33 cellular contexts compared by ENCODE assay signal in genomic region chr1:87586501-87586900, GRCh38.
DNase-seq lines count a peak whose midpoint lies in the region; ATAC-seq and TF ChIP-seq lines count a peak whose summit lies in the region.
"Had no signal": no experiment of that assay in that cellular context is flagged by ENCODE, and none has a peak within 500 bp of the region (broad histone marks: within the 10 kb centered on the region; RNA-seq: fewer than 3 reads in every experiment).

No MANE protein-coding gene starts in this region.

- no peaks in the 10 kb centered on the region for H4K20me1 ChIP-seq in MM.1S (ENCODE audit: insufficient read depth, low read length)
- H4K20me1 ChIP-seq: BLaER1; BLaER1 treated with 17β-estradiol and CSF1 and Interleukin-3, amounts not matched to agents 10 nM and 100 nM had no signal

- BruUV-seq in A673 (replicated peaks; lab: Mats Ljungman, UMichigan), result no TSS peak

- H3K9me3 ChIP-seq in A673 (ENCODE audit: low read depth, low read length, poor library complexity, severe bottlenecking) (no peaks in the 10 kb centered on the region), MM.1S (replicated peaks; ENCODE audit: insufficient read depth, low read length) (no peaks in the 10 kb centered on the region)
- H3K9me3 ChIP-seq: A549; BE2C; BLaER1; BLaER1 treated with 17β-estradiol and CSF1 and Interleukin-3, amounts not matched to agents 10 nM and 100 nM; Caco-2 had no signal

- H3K79me2 ChIP-seq in MM.1S (ENCODE audit: low read length), result no peaks in the 10 kb centered on the region

- H3K36me3 ChIP-seq in A673 (ENCODE audit: insufficient read depth, low read length, poor library complexity, severe bottlenecking) (no peaks in the 10 kb centered on the region), MM.1S (replicated peaks; ENCODE audit: insufficient read depth, low read length) (no peaks in the 10 kb centered on the region)
- H3K36me3 ChIP-seq: BE2C; BLaER1; BLaER1 treated with 17β-estradiol and CSF1 and Interleukin-3, amounts not matched to agents 10 nM and 100 nM had no signal

- no peak for TF ChIP-seq CTCF in A673 (conservative IDR thresholded peaks at IDR 0.05; ENCODE audit: low read depth, low read length)
- no peak for TF ChIP-seq CTCF in MM.1S (IDR thresholded peaks at IDR 0.05; ENCODE audit: low read length)

- no peak overlapping the region; the same call in 1 of the 2 replicates for H3K4me2 ChIP-seq in MM.1S (ENCODE audit: low read depth, low read length)
- H3K4me2 ChIP-seq: A549, BLaER1 had no signal

- DNase-seq in NOMO-1 treated with DMSO at 0.1 percent for 48 hours (lab: John Stamatoyannopoulos, UW; ENCODE audit: unreplicated experiment) (peak; percentile 2), NOMO-1 treated with dmso at 0.1 percent for 144 hours (lab: John Stamatoyannopoulos, UW; ENCODE audit: unreplicated experiment) (no peak), A673 (ENCODE audit: low spot score) (peak; percentile 95), MM.1S (no peak), pons (ENCODE audit: low spot score) (no peak)
- DNase-seq in natural killer cell treated with Interleukin-12 subunit alpha and Interleukin-12 subunit beta and Interleukin-15 and Interleukin-18, amount 100 ng/mL, for 72 hours (ENCODE audit: low spot score), result no peak
- DNase-seq: 8988T; ACHN; AML-193; BE2C; C1 segment of cervical spinal cord; Caco-2; Calu3; CD4-positive, alpha-beta memory T cell; CD4-positive, alpha-beta T cell; CD4-positive, CD25-positive, alpha-beta regulatory T cell; CD8-positive, alpha-beta memory T cell; CD8-positive, alpha-beta T cell; COR-L47; DMS 273 treated with DMSO at 0.1 percent for 48 hours; DMS153; DMS53; DMS79; DMS79 treated with DMSO at 0.1 percent for 48 hours; DND-41; EL had no signal

- H3K4me1 ChIP-seq in A673 (ENCODE audit: insufficient read depth, low read length, poor library complexity, severe bottlenecking) (peaks cover 46% of the 10 kb centered on the region), MM.1S (ENCODE audit: low read length) (peaks cover 53% of the 10 kb centered on the region)
- H3K4me1 ChIP-seq: A549, BE2C, BLaER1 had no signal

- no peak overlapping the region for H3K9ac ChIP-seq in MM.1S (ENCODE audit: low read length)
- H3K9ac ChIP-seq: BLaER1; BLaER1 treated with 17β-estradiol and CSF1 and Interleukin-3, amounts not matched to agents 10 nM and 100 nM had no signal

- no peaks in the 10 kb centered on the region for H3K9me2 ChIP-seq in MM.1S (replicated peaks; ENCODE audit: insufficient read depth, low read length)

- no peak overlapping the region for H3K27ac Mint-ChIP-seq in natural killer cell treated with Interleukin-12 subunit alpha and Interleukin-12 subunit beta and Interleukin-15 and Interleukin-18, amount 100 ng/mL, for 72 hours
- H3K27ac Mint-ChIP-seq: B cell; CD14-positive monocyte; CD4-positive, alpha-beta memory T cell; CD4-positive, alpha-beta T cell; CD4-positive, CD25-positive, alpha-beta regulatory T cell; CD8-positive, alpha-beta memory T cell; CD8-positive, alpha-beta T cell had no signal

- H3K27me3 Mint-ChIP-seq in natural killer cell treated with Interleukin-12 subunit alpha and Interleukin-12 subunit beta and Interleukin-15 and Interleukin-18, amount 100 ng/mL, for 72 hours, result peaks cover 4 to 16% of the 10 kb centered on the region in 2 donors
- H3K27me3 Mint-ChIP-seq: B cell; CD4-positive, CD25-positive, alpha-beta regulatory T cell had no signal

- H3K4me1 Mint-ChIP-seq in natural killer cell treated with Interleukin-12 subunit alpha and Interleukin-12 subunit beta and Interleukin-15 and Interleukin-18, amount 100 ng/mL, for 72 hours (ENCODE audit: low read depth in 2 of 2), result peaks cover 0 to 3% of the 10 kb centered on the region in 2 donors
- H3K4me1 Mint-ChIP-seq: CD4-positive, alpha-beta memory T cell; CD8-positive, alpha-beta memory T cell had no signal

- no peak overlapping the region for H2AFZ ChIP-seq in MM.1S (ENCODE audit: low read length)

- no peak for ATAC-seq in natural killer cell treated with Interleukin-12 subunit alpha and Interleukin-12 subunit beta and Interleukin-15 and Interleukin-18, amount 100 ng/mL, for 72 hours
- ATAC-seq: A549; CD8-positive, alpha-beta T cell had no signal

- no peaks in the 10 kb centered on the region for H3K36me3 Mint-ChIP-seq in natural killer cell treated with Interleukin-12 subunit alpha and Interleukin-12 subunit beta and Interleukin-15 and Interleukin-18, amount 100 ng/mL, for 72 hours
- H3K36me3 Mint-ChIP-seq: CD14-positive monocyte; CD4-positive, alpha-beta memory T cell; CD4-positive, CD25-positive, alpha-beta regulatory T cell; CD8-positive, alpha-beta memory T cell; CD8-positive, alpha-beta T cell had no signal

- H3K27me3 ChIP-seq in A673 (replicated peaks; ENCODE audit: insufficient read depth, low read depth, low read length, poor library complexity) (no peaks in the 10 kb centered on the region), MM.1S (replicated peaks; ENCODE audit: insufficient read depth, low read length) (no peaks in the 10 kb centered on the region)
- H3K27me3 ChIP-seq: BE2C; BLaER1; BLaER1 treated with 17β-estradiol and CSF1 and Interleukin-3, amounts not matched to agents 10 nM and 100 nM had no signal

- H3F3A ChIP-seq in MM.1S (ENCODE audit: insufficient read depth, low read length), result peaks cover 24% of the 10 kb centered on the region

- no peaks in the 10 kb centered on the region for H3K9me3 Mint-ChIP-seq in natural killer cell treated with Interleukin-12 subunit alpha and Interleukin-12 subunit beta and Interleukin-15 and Interleukin-18, amount 100 ng/mL, for 72 hours
- H3K9me3 Mint-ChIP-seq: CD4-positive, alpha-beta T cell; CD8-positive, alpha-beta T cell had no signal

- no peak overlapping the region for H3K4me3 Mint-ChIP-seq in natural killer cell treated with Interleukin-12 subunit alpha and Interleukin-12 subunit beta and Interleukin-15 and Interleukin-18, amount 100 ng/mL, for 72 hours
- H3K4me3 Mint-ChIP-seq: B cell; CD14-positive monocyte; CD4-positive, alpha-beta memory T cell; CD4-positive, alpha-beta T cell; CD4-positive, CD25-positive, alpha-beta regulatory T cell; CD8-positive, alpha-beta memory T cell; CD8-positive, alpha-beta T cell had no signal

- CTCF ChIA-PET in A673 (lab: Charles Lee), result interaction anchor here (0.7 to 0.8 kb wide), 2 partner anchors 10 to 962 kb away, joined by 3 to 4 read pairs; no protein-coding TSS in a partner anchor

- POLR2A ChIA-PET in A673 (lab: Charles Lee; ENCODE audit: low non-redundant PET), result no interaction called here

- H3K4me3 ChIP-seq in A673 (ENCODE audit: low read depth, low read length, poor library complexity, severe bottlenecking) (no peak overlapping the region), MM.1S (ENCODE audit: low read length) (no peak overlapping the region)
- H3K4me3 ChIP-seq: A549; BLaER1; BLaER1 treated with 17β-estradiol and CSF1 and Interleukin-3, amounts not matched to agents 10 nM and 100 nM had no signal

- intact Hi-C loops in A673 (cut with micrococcal nuclease; ENCODE audit: unreplicated experiment), result loop anchor here (5.0 to 10.0 kb wide), 3 partner anchors 96 to 401 kb away; no protein-coding TSS in a partner anchor

- H3K27ac ChIP-seq in A673 (ENCODE audit: low read depth, low read length, poor library complexity, severe bottlenecking) (no peak overlapping the region), MM.1S (ENCODE audit: low read length) (peak overlapping the region; percentile 84; the same call in 1 of the 2 replicates)
- H3K27ac ChIP-seq: 22Rv1; A549; BLaER1; BLaER1 treated with 17β-estradiol and CSF1 and Interleukin-3, amounts not matched to agents 10 nM and 100 nM; C4-2B had no signal

Comparison
In these comparisons a context has a peak if more than half of its experiments do, and no peak if none do; other contexts are left out.
1. DNase-seq: peak in NOMO-1 treated with DMSO at 0.1 percent for 48 hours (single experiment) and A673 (single experiment); none in NOMO-1 treated with dmso at 0.1 percent for 144 hours (single experiment), MM.1S (single experiment), pons (single experiment) and natural killer cell treated with Interleukin-12 subunit alpha and Interleukin-12 subunit beta and Interleukin-15 and Interleukin-18, amount 100 ng/mL, for 72 hours (single experiment).